In genomic region chr13:50284540-50284939, GRCh38 we compare ENCODE assay signal across 12 cellular contexts.
DNase-seq lines count a peak whose midpoint lies in the region; ATAC-seq and TF ChIP-seq lines count a peak whose summit lies in the region.
"Had no signal": no experiment of that assay in that cellular context is flagged by ENCODE, and none has a peak within 500 bp of the region (broad histone marks: within the 10 kb centered on the region; RNA-seq: fewer than 3 reads in every experiment).

No MANE protein-coding gene starts in this region.

- H3K79me1 ChIP-seq in H9 (ENCODE audit: insufficient read depth, low read depth, low read length, poor library complexity, severe bottlenecking) = no peaks in the 10 kb centered on the region

- H3K4me3 Mint-ChIP-seq in H9 = no peak overlapping the region

- peaks cover 44 to 51% of the 10 kb centered on the region in 2 experiments for H3K4me1 Mint-ChIP-seq in H9

- DNase-seq in lower lobe of right lung (no peak), NCI-H510A (lab: John Stamatoyannopoulos, UW) (no peak), A172 (ENCODE audit: low spot score) (no peak), H9 (no peak), NCI-H82 treated with DMSO at 0.1 percent for 48 hours (lab: John Stamatoyannopoulos, UW; ENCODE audit: unreplicated experiment) (no peak)
- DNase-seq: activated CD4-positive, CD25-positive, alpha-beta regulatory T cell; activated effector memory CD4-positive, alpha-beta T cell treated with anti-CD3 and anti-CD28 coated beads, Interleukin-2, amount 50 U/mL, for 16 hours; NCI-H1092; sigmoid colon had no signal

- no peak overlapping the region for H4K8ac ChIP-seq in H9 (replicated peaks; ENCODE audit: insufficient read length, low read depth, low read length)

- ATAC-seq in GM18519 (IDR thresholded peaks at IDR 0.05; ENCODE audit: low FRiP score, unreplicated experiment) = peak; percentile 79
- peak; percentile 91 for ATAC-seq in GM21723 (IDR thresholded peaks at IDR 0.05; ENCODE audit: unreplicated experiment)
- peak; percentile 71 for ATAC-seq in HG03571 (IDR thresholded peaks at IDR 0.05; ENCODE audit: unreplicated experiment)
- peak; percentile 52 to 61 for ATAC-seq in lower lobe of right lung

- no peak overlapping the region for H3K4me2 ChIP-seq in H9 (ENCODE audit: insufficient read depth, insufficient read length, low read length)

- H3K9me3 Mint-ChIP-seq in H9 = peaks cover 0 to 2% of the 10 kb centered on the region in 2 experiments; a peak in 3 of 5 replicates

- H3K27me3 ChIP-seq in lower lobe of right lung (ENCODE audit: low read depth) = no peaks in the 10 kb centered on the region
- no peaks in the 10 kb centered on the region for H3K27me3 ChIP-seq in H9 (ENCODE audit: insufficient read depth, low read length)
- H3K27me3 ChIP-seq: sigmoid colon had no signal

- TF ChIP-seq CTCF in lower lobe of right lung (IDR thresholded peaks at IDR 0.05) (no peak), H9 (conservative IDR thresholded peaks at IDR 0.05) (no peak)

- H4K5ac ChIP-seq in H9 (ENCODE audit: insufficient read length, low read depth, low read length) = no peak overlapping the region

- H2BK120ac ChIP-seq in H9 (ENCODE audit: low read depth, low read length, poor library complexity, severe bottlenecking) = no peak overlapping the region

- no peak overlapping the region for H3K14ac ChIP-seq in H9 (ENCODE audit: insufficient read depth, low read length)

- no peak overlapping the region for H3K56ac ChIP-seq in H9 (ENCODE audit: insufficient read length, low read depth, low read length)

- H2BK5ac ChIP-seq in H9 (ENCODE audit: insufficient read length, low read length) = no peak overlapping the region

- H3K4ac ChIP-seq in H9 (ENCODE audit: low read depth, low read length) = no peak overlapping the region

- peaks cover 0 to 8% (median 0%) of the 10 kb centered on the region in 3 experiments; a peak in 3 of 7 replicates for H3K36me3 Mint-ChIP-seq in H9 (ENCODE audit: insufficient read depth in 1 of 3, low read depth in 3 of 3)

- H4K91ac ChIP-seq in H9 (ENCODE audit: insufficient read length, low read depth, low read length) = no peak overlapping the region

- H3K4me1 ChIP-seq in lower lobe of right lung = peaks cover 5% of the 10 kb centered on the region
- H3K4me1 ChIP-seq in H9 (ENCODE audit: insufficient read depth, low read length) = peaks cover 4% of the 10 kb centered on the region; the same call in 1 of the 2 replicates
- H3K4me1 ChIP-seq: sigmoid colon had no signal

- H2AFZ ChIP-seq in H9 (ENCODE audit: low read length) = no peak overlapping the region

- intact Hi-C loops in lower lobe of right lung (cut with DNase I) = no loop called here

- H3K27ac ChIP-seq in lower lobe of right lung = no peak overlapping the region
- H3K27ac ChIP-seq in H9 (ENCODE audit: insufficient read length, low read depth, low read length) = no peak overlapping the region
- H3K27ac ChIP-seq: sigmoid colon had no signal

- H2BK12ac ChIP-seq in H9 (ENCODE audit: insufficient read length, low read depth, low read length) = no peak overlapping the region

- no CpG with 5 or more reads among the region's 2 CpGs for WGBS in H9 (ENCODE audit: extremely low coverage, insufficient read length, low lambda C conversion rate)

- no peaks in the 10 kb centered on the region for H3K79me2 ChIP-seq in H9 (ENCODE audit: insufficient read depth, low read length)

- no peak overlapping the region for H2BK15ac ChIP-seq in H9 (ENCODE audit: low read depth, low read length)

- H3K36me3 ChIP-seq in lower lobe of right lung = no peaks in the 10 kb centered on the region
- H3K36me3 ChIP-seq: sigmoid colon had no signal

- no peak overlapping the region for H3K27ac Mint-ChIP-seq in H9

- no peak overlapping the region for H2AK5ac ChIP-seq in H9 (ENCODE audit: insufficient read length, low read length)

- H3T11ph ChIP-seq in H9 (ENCODE audit: low read length) = no peak overlapping the region

- no peak overlapping the region for H3K9ac ChIP-seq in H9 (ENCODE audit: extremely low read depth, insufficient read length, low read length)

- no peak overlapping the region for H3K4me3 ChIP-seq in lower lobe of right lung
- H3K4me3 ChIP-seq: sigmoid colon had no signal

- no peak overlapping the region for H3K18ac ChIP-seq in H9 (ENCODE audit: insufficient read length, low read depth, low read length)

- no peak overlapping the region for H3K23ac ChIP-seq in H9 (ENCODE audit: insufficient read length, low read depth, low read length)

- no peaks in the 10 kb centered on the region for H3K23me2 ChIP-seq in H9 (ENCODE audit: insufficient read length, low read depth, low read length, poor library complexity, severe bottlenecking)

- no peaks in the 10 kb centered on the region for H4K20me1 ChIP-seq in H9 (ENCODE audit: control insufficient read depth, insufficient read depth, insufficient read length)

- H3K9me3 ChIP-seq in lower lobe of right lung (no peaks in the 10 kb centered on the region), H9 (ENCODE audit: control insufficient read depth, low read depth, low read length) (no peaks in the 10 kb centered on the region)
- H3K9me3 ChIP-seq: sigmoid colon had no signal

- H2BK20ac ChIP-seq in H9 (ENCODE audit: low read depth, low read length, poor library complexity, severe bottlenecking) = no peak overlapping the region

- no peaks in the 10 kb centered on the region for H3K27me3 Mint-ChIP-seq in H9 (ENCODE audit: low read depth)
